Comparison of ENCODE assay signal across 8 cellular contexts in the genomic region with DNA sequence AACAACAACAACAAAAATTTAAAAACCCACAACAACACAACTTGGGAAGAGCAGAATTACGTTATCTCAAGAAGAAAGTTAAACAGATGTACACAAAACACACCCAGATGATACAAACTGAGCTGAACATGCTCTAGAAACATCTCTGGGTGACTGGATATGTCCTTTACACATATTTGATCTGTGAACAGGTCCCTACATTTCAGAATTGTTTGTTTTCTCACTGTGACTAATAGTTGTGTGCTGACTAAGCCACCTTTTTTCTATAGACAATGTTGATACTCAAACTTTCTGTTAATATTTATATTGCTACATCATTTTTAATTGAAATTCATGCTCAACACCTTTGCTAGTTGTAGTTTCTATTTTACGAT. TPM values are rescaled to one million over a fixed set of nuclear protein-coding genes. Genes with fewer than 3 reads are reported as not detected.
DNase-seq lines count a peak whose midpoint lies in the region; ATAC-seq and TF ChIP-seq lines count a peak whose summit lies in the region.

No MANE protein-coding gene starts in this region.

- POLR2A ChIA-PET in CD8-positive, alpha-beta T cell (lab: Charles Lee): interaction anchor here (0.6 to 2.3 kb wide), 4 partner anchors 17 to 77 kb away, joined by 3 to 33 read pairs (median 10); partner anchors contain the start of genes TSTD1 and USF1
- POLR2A ChIA-PET in naive thymus-derived CD4-positive, alpha-beta T cell (lab: Charles Lee): interaction anchor here (0.7 to 3.8 kb wide), 11 partner anchors 10 to 204 kb away, joined by 3 to 45 read pairs (median 7); partner anchors contain the start of genes ARHGAP30, NIT1, PFDN2 and TOMM40L

- H3K27me3 Mint-ChIP-seq in CD8-positive, alpha-beta T cell (ENCODE audit: low read depth): no peaks in the 10 kb centered on the region
- no peaks in the 10 kb centered on the region for H3K27me3 Mint-ChIP-seq in central memory CD8-positive, alpha-beta T cell
- no peaks in the 10 kb centered on the region for H3K27me3 Mint-ChIP-seq in naive thymus-derived CD4-positive, alpha-beta T cell

- intact Hi-C loops in CD8-positive, alpha-beta T cell (cut with DNase I, micrococcal nuclease): loop anchor here (1.0 to 5.0 kb wide), 3 partner anchors 16 to 95 kb away; partner anchors contain the start of genes TSTD1 (in 2 of the 2), NIT1 (in 1 of the 2), PFDN2 (in 1 of the 2) and USF1 (in 1 of the 2)
- intact Hi-C loops in naive thymus-derived CD4-positive, alpha-beta T cell (cut with micrococcal nuclease): loop anchor here (1.0 kb wide), 6 partner anchors 9 to 47 kb away; partner anchors contain the start of genes TSTD1 (in 2 of the 2), ARHGAP30 (in 1 of the 2) and USF1 (in 1 of the 2)

- H3K4me3 ChIP-seq in CD8-positive, alpha-beta T cell (ENCODE audit: low read depth, low read length): no peak overlapping the region
- H3K4me3 ChIP-seq in naive thymus-derived CD4-positive, alpha-beta T cell (ENCODE audit: low read length): no peak overlapping the region

- H3K4me1 Mint-ChIP-seq in CD8-positive, alpha-beta T cell (ENCODE audit: low read depth): peaks cover 34% of the 10 kb centered on the region
- H3K4me1 Mint-ChIP-seq in central memory CD8-positive, alpha-beta T cell: peaks cover 43% of the 10 kb centered on the region
- H3K4me1 Mint-ChIP-seq in naive thymus-derived CD4-positive, alpha-beta T cell: peaks cover 21 to 51% (median 45%) of the 10 kb centered on the region in 7 donors

- peak overlapping the region; percentile 93 for H3K4me3 Mint-ChIP-seq in CD8-positive, alpha-beta T cell
- H3K4me3 Mint-ChIP-seq in central memory CD8-positive, alpha-beta T cell: peak overlapping the region; percentile 91
- H3K4me3 Mint-ChIP-seq in naive thymus-derived CD4-positive, alpha-beta T cell: peak overlapping the region; percentile 24 to 97 (median 91)

- H3K27me3 ChIP-seq in CD8-positive, alpha-beta T cell (ENCODE audit: insufficient read depth, low read length): no peaks in the 10 kb centered on the region
- no peaks in the 10 kb centered on the region for H3K27me3 ChIP-seq in naive thymus-derived CD4-positive, alpha-beta T cell (ENCODE audit: control insufficient read depth in 2 of 2, insufficient read depth in 2 of 2, low read length in 2 of 2)

- no peak overlapping the region for H3K27ac ChIP-seq in CD8-positive, alpha-beta T cell (ENCODE audit: low read depth, low read length)
- H3K27ac ChIP-seq in naive thymus-derived CD4-positive, alpha-beta T cell (ENCODE audit: low read depth, low read length): peak overlapping the region; percentile 60

- no peak for DNase-seq in CD8-positive, alpha-beta T cell
- DNase-seq in LoVo (ENCODE audit: low spot score): peak; percentile 35
- DNase-seq in central memory CD8-positive, alpha-beta T cell (ENCODE audit: low spot score in 2 of 2): no peak
- no peak for DNase-seq in naive thymus-derived CD4-positive, alpha-beta T cell
- no peak for DNase-seq in amygdala (lab: John Stamatoyannopoulos, UW)
- no peak for DNase-seq in DMS 273 (lab: John Stamatoyannopoulos, UW; ENCODE audit: unreplicated experiment)
- no peak for DNase-seq in stimulated activated CD4-positive, alpha-beta T cell treated with anti-CD3 and anti-CD28 coated beads, Interleukin-4, amount 100 ng/mL, for 24 hours
- DNase-seq in OCI-M2 (lab: John Stamatoyannopoulos, UW; ENCODE audit: unreplicated experiment): no peak

- no peak for TF ChIP-seq CTCF in CD8-positive, alpha-beta T cell (IDR thresholded peaks at IDR 0.05)

- no peak for ATAC-seq in CD8-positive, alpha-beta T cell
- no peak for ATAC-seq in central memory CD8-positive, alpha-beta T cell (replicated peaks; ENCODE audit: extremely low read depth, poor library complexity, severe bottlenecking)
- ATAC-seq in naive thymus-derived CD4-positive, alpha-beta T cell: no peak

- H3K4me1 ChIP-seq in CD8-positive, alpha-beta T cell (ENCODE audit: insufficient read depth, low read length): peaks cover 14% of the 10 kb centered on the region
- H3K4me1 ChIP-seq in naive thymus-derived CD4-positive, alpha-beta T cell (ENCODE audit: control insufficient read depth in 2 of 2, insufficient read depth in 2 of 2, low read length in 2 of 2): peaks cover 11 to 17% of the 10 kb centered on the region in 2 donors

- H3K36me3 ChIP-seq in CD8-positive, alpha-beta T cell (ENCODE audit: insufficient read depth, low read length): no peaks in the 10 kb centered on the region
- H3K36me3 ChIP-seq in naive thymus-derived CD4-positive, alpha-beta T cell (ENCODE audit: control insufficient read depth in 2 of 3, insufficient read depth in 3 of 3, low read length in 3 of 3): no peaks in the 10 kb centered on the region

- no peaks in the 10 kb centered on the region for H3K9me3 ChIP-seq in CD8-positive, alpha-beta T cell (ENCODE audit: low read length)
- no peaks in the 10 kb centered on the region for H3K9me3 ChIP-seq in naive thymus-derived CD4-positive, alpha-beta T cell (ENCODE audit: control insufficient read depth in 2 of 3, low read length in 3 of 3)

- H3K27ac Mint-ChIP-seq in CD8-positive, alpha-beta T cell: no peak overlapping the region
- no peak overlapping the region for H3K27ac Mint-ChIP-seq in central memory CD8-positive, alpha-beta T cell (ENCODE audit: low read depth)
- peak overlapping the region in 8 of 9 donors; percentile 21 to 96 (median 91) for H3K27ac Mint-ChIP-seq in naive thymus-derived CD4-positive, alpha-beta T cell

- H3K36me3 Mint-ChIP-seq in CD8-positive, alpha-beta T cell: peaks cover 4% of the 10 kb centered on the region
- peaks cover 1% of the 10 kb centered on the region for H3K36me3 Mint-ChIP-seq in central memory CD8-positive, alpha-beta T cell (ENCODE audit: insufficient read depth)
- H3K36me3 Mint-ChIP-seq in naive thymus-derived CD4-positive, alpha-beta T cell: peaks cover 0 to 10% (median 0%) of the 10 kb centered on the region in 5 donors

- CTCF ChIA-PET in CD8-positive, alpha-beta T cell (lab: Charles Lee): interaction anchor here (0.7 to 2.9 kb wide), 4 partner anchors 16 to 382 kb away, joined by 4 to 19 read pairs (median 10); partner anchors contain the start of gene KLHDC9
- CTCF ChIA-PET in naive thymus-derived CD4-positive, alpha-beta T cell (lab: Charles Lee): interaction anchor here (0.7 to 2.7 kb wide), 6 partner anchors 18 to 87 kb away, joined by 3 to 10 read pairs (median 5); partner anchors contain the start of gene KLHDC9

- H3K9me3 Mint-ChIP-seq in CD8-positive, alpha-beta T cell: no peaks in the 10 kb centered on the region
- H3K9me3 Mint-ChIP-seq in central memory CD8-positive, alpha-beta T cell: no peaks in the 10 kb centered on the region
- H3K9me3 Mint-ChIP-seq in naive thymus-derived CD4-positive, alpha-beta T cell: peaks cover 0 to 2% (median 0%) of the 10 kb centered on the region in 11 donors

RNA-seq across cellular contexts. Expression of gene F11R, which starts 1.0 kb away (rescaled TPM):
- 10 to 100 TPM; 16.8 to 20.0 TPM for total RNA-seq in CD8-positive, alpha-beta T cell
- 10 to 100 TPM; 11.3 to 23.7 (median 16.5) TPM for total RNA-seq in naive thymus-derived CD4-positive, alpha-beta T cell
- polyA plus RNA-seq in naive thymus-derived CD4-positive, alpha-beta T cell: 10 to 100 TPM; 12.7 to 14.4 TPM

RNA-seq across cellular contexts. Expression of gene TSTD1, which starts 16.8 kb away (rescaled TPM):
- 10 to 100 TPM; 44.8 to 46.6 TPM for total RNA-seq in CD8-positive, alpha-beta T cell
- total RNA-seq in naive thymus-derived CD4-positive, alpha-beta T cell: 10 to 100 TPM; 49.8 to 84.0 (median 58.2) TPM
- polyA plus RNA-seq in naive thymus-derived CD4-positive, alpha-beta T cell: 100 to 1,000 TPM; 349 to 494 TPM

RNA-seq across cellular contexts. Expression of gene USF1, which starts 23.8 kb away (rescaled TPM):
- total RNA-seq in CD8-positive, alpha-beta T cell: 10 to 100 TPM; 95.6 to 98.8 TPM
- 100 to 1,000 TPM in 1 of 5 experiments, 10 to 100 TPM in 4; 71.6 to 115 (median 91.7) TPM for total RNA-seq in naive thymus-derived CD4-positive, alpha-beta T cell
- 1 to 10 TPM; 3.9 to 5.5 TPM for polyA plus RNA-seq in naive thymus-derived CD4-positive, alpha-beta T cell

RNA-seq across cellular contexts. Expression of gene ARHGAP30, which starts 47.7 kb away (rescaled TPM):
- 10 to 100 TPM; 59.7 to 63.6 TPM for total RNA-seq in CD8-positive, alpha-beta T cell
- total RNA-seq in naive thymus-derived CD4-positive, alpha-beta T cell: 100 to 1,000 TPM; 152 to 291 (median 235) TPM
- 100 to 1,000 TPM; 128 to 258 TPM for polyA plus RNA-seq in naive thymus-derived CD4-positive, alpha-beta T cell

Comparison
In these comparisons a context has a peak if more than half of its experiments do, and no peak if none do; other contexts are left out.
1. H3K27ac Mint-ChIP-seq: peak in naive thymus-derived CD4-positive, alpha-beta T cell (8 of 9); none in CD8-positive, alpha-beta T cell (single experiment) and central memory CD8-positive, alpha-beta T cell (single experiment).
2. Peak in every context shown above with its lines, with median percentiles within 50 percentile points of each other: H3K4me3 Mint-ChIP-seq.